Comparison of ENCODE assay signal across 9 cellular contexts in the genomic region with DNA sequence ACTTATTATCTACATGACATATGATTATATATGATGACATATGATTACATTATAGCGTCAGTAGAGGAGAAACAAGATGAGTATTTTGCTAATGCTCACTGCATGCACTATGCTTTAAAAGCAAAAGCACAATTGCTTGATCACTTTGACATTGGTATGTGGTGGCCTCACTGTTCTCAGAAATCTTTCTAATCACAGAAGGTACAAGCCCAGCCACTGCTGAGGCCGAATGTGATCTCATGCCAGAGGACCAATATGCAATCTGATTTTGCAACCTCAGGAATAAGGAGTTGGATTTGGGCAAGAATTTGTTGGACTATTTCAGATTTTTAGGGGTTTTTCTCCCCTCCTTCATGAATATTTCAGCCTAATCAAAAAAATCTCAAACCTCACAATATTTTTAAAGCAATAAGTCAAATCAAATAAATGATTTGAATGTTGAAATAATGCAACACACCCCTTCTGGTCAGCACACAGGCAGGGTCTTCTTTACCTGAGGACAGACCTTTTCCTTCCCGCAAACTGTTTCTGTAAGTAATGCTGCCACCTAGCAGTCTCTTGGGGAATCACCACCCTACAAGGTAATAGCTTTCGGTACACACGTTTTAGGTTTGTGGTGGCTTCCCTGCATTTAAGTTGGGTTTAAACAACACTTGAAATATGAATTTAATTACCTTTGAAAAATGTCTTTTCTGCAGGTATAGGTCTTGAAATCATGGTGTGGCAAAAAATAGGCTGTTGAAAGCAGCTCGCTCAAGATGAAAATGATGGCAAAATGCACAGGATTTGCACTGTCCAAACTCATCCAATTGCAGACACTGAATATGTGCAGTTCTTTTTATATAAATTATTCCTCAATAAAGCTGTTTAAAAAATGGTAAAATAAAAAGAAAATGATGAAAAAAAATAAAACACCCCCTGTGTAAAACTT.
DNase-seq lines count a peak whose midpoint lies in the region; ATAC-seq and TF ChIP-seq lines count a peak whose summit lies in the region.
"Had no signal": no experiment of that assay in that cellular context is flagged by ENCODE, and none has a peak within 500 bp of the region (broad histone marks: within the 10 kb centered on the region; RNA-seq: fewer than 3 reads in every experiment).

No MANE protein-coding gene starts in this region.

- no peaks in the 10 kb centered on the region for H3K9me3 ChIP-seq in tibial artery

- no peaks in the 10 kb centered on the region for H3K27me3 ChIP-seq in tibial artery
- H3K27me3 ChIP-seq: BLaER1 treated with 17β-estradiol and CSF1 and Interleukin-3, amounts not matched to agents 10 nM and 100 nM had no signal

- no peaks in the 10 kb centered on the region for H3K4me1 ChIP-seq in tibial artery

- no peaks in the 10 kb centered on the region for H3K36me3 ChIP-seq in tibial artery
- H3K36me3 ChIP-seq: BLaER1 treated with 17β-estradiol and CSF1 and Interleukin-3, amounts not matched to agents 10 nM and 100 nM had no signal

- no peak overlapping the region for H3K27ac ChIP-seq in tibial artery
- H3K27ac ChIP-seq: BLaER1 treated with 17β-estradiol and CSF1 and Interleukin-3, amounts not matched to agents 10 nM and 100 nM had no signal

- no peak overlapping the region for H3K4me3 ChIP-seq in tibial artery
- H3K4me3 ChIP-seq: BLaER1 treated with 17β-estradiol and CSF1 and Interleukin-3, amounts not matched to agents 10 nM and 100 nM had no signal

- ATAC-seq in GM19395 (IDR thresholded peaks at IDR 0.05; ENCODE audit: unreplicated experiment) = peak; percentile 65

- DNase-seq in NCI-H1436 (lab: John Stamatoyannopoulos, UW) = peak; percentile 36
- DNase-seq in NCI-H1436 treated with DMSO at 0.1 percent for 48 hours (lab: John Stamatoyannopoulos, UW) = no peak
- peak; percentile 11 for DNase-seq in NCI-H1092 (lab: John Stamatoyannopoulos, UW)
- peak; percentile 13 for DNase-seq in activated naive CD4-positive, alpha-beta T cell treated with anti-CD3 and anti-CD28 coated beads, Interleukin-2, amount 50 U/mL, for 16 hours
- peak; percentile 42 for DNase-seq in inferior parietal cortex (ENCODE audit: extremely low spot score)
- DNase-seq in tibial artery = no peak
- DNase-seq in activated gamma-delta T cell treated with Interleukin-2 at 50 U/mL for 16 hours = no peak

- intact Hi-C loops in tibial artery (cut with DNase I; ENCODE audit: low total_unique reads) = loop anchor here (5.0 kb wide), 1 partner anchor 213 kb away; no protein-coding TSS in a partner anchor

- peak; percentile 62 to 72 for TF ChIP-seq CTCF in tibial artery (IDR thresholded peaks at IDR 0.05)

Comparison
In these comparisons a context has a peak if more than half of its experiments do, and no peak if none do; other contexts are left out.
1. DNase-seq: peak in NCI-H1436 (single experiment), NCI-H1092 (single experiment), activated naive CD4-positive, alpha-beta T cell treated with anti-CD3 and anti-CD28 coated beads, Interleukin-2, amount 50 U/mL, for 16 hours (single experiment) and inferior parietal cortex (single experiment); none in NCI-H1436 treated with DMSO at 0.1 percent for 48 hours (single experiment), tibial artery (0 of 2) and activated gamma-delta T cell treated with Interleukin-2 at 50 U/mL for 16 hours (single experiment).